ENCODE assay signal across 5 cellular contexts in the genomic region with DNA sequence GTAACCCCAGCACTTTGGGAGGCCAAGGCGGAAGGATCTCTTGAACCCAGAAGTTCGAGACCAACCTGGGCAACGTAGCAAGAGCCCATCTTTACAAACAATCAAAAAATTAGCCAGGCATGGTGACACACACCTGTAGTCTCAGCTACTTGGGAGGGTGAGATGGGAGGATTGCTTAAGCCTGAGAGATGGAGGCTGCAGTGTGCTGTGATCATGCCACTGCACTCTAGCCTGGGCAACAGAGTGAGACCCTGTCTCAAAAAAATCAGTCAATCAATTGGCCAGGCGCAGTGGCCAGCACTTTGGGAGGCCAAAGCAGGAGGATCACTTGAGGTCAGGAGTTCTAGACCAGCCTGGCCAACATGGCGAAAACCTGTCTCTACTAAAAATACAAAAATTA. TPM values are rescaled to one million over a fixed set of nuclear protein-coding genes. Genes with fewer than 3 reads are reported as not detected.
"Had no signal": no experiment of that assay in that cellular context is flagged by ENCODE, and none has a peak within 500 bp of the region (broad histone marks: within the 10 kb centered on the region; RNA-seq: fewer than 3 reads in every experiment).

No MANE protein-coding gene starts in this region.

RNA-seq across cellular contexts. Expression of a gene that starts 57.3 kb away (rescaled TPM):
- total RNA-seq: aorta, frontal cortex, left lobe of liver, pulmonary artery endothelial cell had no signal
- polyA plus RNA-seq: keratinocyte had no signal
